ENCODE assay signal across 8 cellular contexts in genomic region chr7:75739796-75740672, GRCh38. TPM values are rescaled to one million over a fixed set of nuclear protein-coding genes. Genes with fewer than 3 reads are reported as not detected.
A peak's percentile ranks its signal among the peaks of the same experiment; 100 is the strongest.
DNase-seq lines count a peak whose midpoint lies in the region; ATAC-seq and TF ChIP-seq lines count a peak whose summit lies in the region.

No MANE protein-coding gene starts in this region.

- H3K9ac ChIP-seq in neuronal stem cell (ENCODE audit: low read depth, low read length, poor library complexity), result no peak overlapping the region

- no peak for TF ChIP-seq POLR2A in erythroblast (IDR thresholded peaks at IDR 0.05; ENCODE audit: low read length)

- H3K4ac ChIP-seq in neuronal stem cell (ENCODE audit: low read length), result no peak overlapping the region

- H3K4me3 ChIP-seq in right atrium auricular region (peak overlapping the region; percentile 77 to 99), PC-9 (peak overlapping the region; percentile 88), neuronal stem cell (ENCODE audit: low read length in 2 of 2) (peak overlapping the region; percentile 90 to 94)
- peak overlapping the region; percentile 99 for H3K4me3 ChIP-seq in effector memory CD4-positive, alpha-beta T cell (ENCODE audit: insufficient read depth, low read depth, low read length, poor library complexity, severe bottlenecking)

- POLR2A ChIA-PET in PC-9 (lab: Charles Lee; ENCODE audit: unreplicated experiment), result interaction anchor here (0.5 to 0.7 kb wide), 3 partner anchors 106 to 450 kb away, joined by 3 to 16 read pairs (median 4); no protein-coding TSS in a partner anchor

- intact Hi-C loops in Right ventricle myocardium superior (cut with DNase I), result no loop called here
- intact Hi-C loops in PC-9 (cut with micrococcal nuclease; ENCODE audit: unreplicated experiment), result loop anchor here (10.0 kb wide), 1 partner anchor 205 kb away; no protein-coding TSS in a partner anchor

- no peak overlapping the region for H3K14ac ChIP-seq in neuronal stem cell (ENCODE audit: low read length)

- H3F3A ChIP-seq in PC-9 (ENCODE audit: insufficient read depth, low read depth), result peaks cover 18% of the 10 kb centered on the region; the same call in 1 of the 2 replicates

- WGBS in neuronal stem cell (ENCODE audit: extremely low coverage in 2 of 2, insufficient read length in 2 of 2, insufficient replicate concordance in 1 of 2), 2 donors, result no CpG with 5 or more reads among the region's 26 CpGs

- H3K4me1 ChIP-seq in right atrium auricular region (peaks cover 0 to 23% of the 10 kb centered on the region in 2 donors), PC-9 (replicated peaks; ENCODE audit: insufficient read depth) (0 out of 2 replicates have a peak, but pooled peaks cover 3% of the 10 kb centered on the region), neuronal stem cell (ENCODE audit: control insufficient read depth in 2 of 2, insufficient read depth in 1 of 2, low read depth in 1 of 2, low read length in 2 of 2) (peaks cover 7 to 18% of the 10 kb centered on the region in 2 donors)
- peaks cover 10% of the 10 kb centered on the region for H3K4me1 ChIP-seq in effector memory CD4-positive, alpha-beta T cell (ENCODE audit: control insufficient read depth, insufficient read depth, low read length, poor library complexity, severe bottlenecking)

- no peaks in the 10 kb centered on the region for H4K20me1 ChIP-seq in PC-9 (ENCODE audit: insufficient read depth)

- no peak overlapping the region for H4K8ac ChIP-seq in neuronal stem cell (ENCODE audit: low read depth, low read length)

- H3K4me2 ChIP-seq in PC-9 (peak overlapping the region; percentile 88), neuronal stem cell (ENCODE audit: insufficient read depth, low read length, poor library complexity, severe bottlenecking) (peak overlapping the region; percentile 77)

- no peak for ATAC-seq in Right ventricle myocardium superior (ENCODE audit: poor library complexity)
- no peak for ATAC-seq in HG03025 (IDR thresholded peaks at IDR 0.05; ENCODE audit: low FRiP score, unreplicated experiment)

- no peak overlapping the region for H2BK12ac ChIP-seq in neuronal stem cell (ENCODE audit: low read length)

- no peak overlapping the region for H2BK120ac ChIP-seq in neuronal stem cell (ENCODE audit: low read depth, low read length)

- H3K9me2 ChIP-seq in PC-9 (ENCODE audit: insufficient read depth), result no peaks in the 10 kb centered on the region

- CTCF ChIA-PET in PC-9 (lab: Charles Lee), result interaction anchor here (0.6 to 0.7 kb wide), 4 partner anchors 8 to 259 kb away, joined by 3 to 4 read pairs (median 3); no protein-coding TSS in a partner anchor

- peak overlapping the region; percentile 90 for H2AFZ ChIP-seq in PC-9
- H2AFZ ChIP-seq in neuronal stem cell (ENCODE audit: low read length), result peak overlapping the region; percentile 99

- H2BK15ac ChIP-seq in neuronal stem cell (ENCODE audit: low read length), result no peak overlapping the region

- TF ChIP-seq CTCF in right atrium auricular region (IDR thresholded peaks at IDR 0.05), result no peak
- no peak for TF ChIP-seq CTCF in PC-9 (conservative IDR thresholded peaks at IDR 0.05)

- H3K27me3 ChIP-seq in right atrium auricular region, result no peaks in the 10 kb centered on the region
- H3K27me3 ChIP-seq in PC-9 (ENCODE audit: insufficient read depth, low read depth), result no peaks in the 10 kb centered on the region
- no peaks in the 10 kb centered on the region for H3K27me3 ChIP-seq in effector memory CD4-positive, alpha-beta T cell (replicated peaks; ENCODE audit: control insufficient read depth, insufficient read depth, low read length, poor library complexity, severe bottlenecking)
- peaks cover 0 to 9% (median 9%) of the 10 kb centered on the region in 3 experiments for H3K27me3 ChIP-seq in neuronal stem cell (ENCODE audit: control insufficient read depth in 3 of 3, insufficient read depth in 3 of 3, low read depth in 1 of 3, low read length in 3 of 3)

- peaks cover 1% of the 10 kb centered on the region for H3K79me1 ChIP-seq in neuronal stem cell (ENCODE audit: low read depth, low read length)

- H3K23ac ChIP-seq in neuronal stem cell (ENCODE audit: low read depth, low read length, poor library complexity), result no peak overlapping the region

- BruUV-seq in PC-9 (replicated peaks; lab: Mats Ljungman, UMichigan), result no TSS peak

- H2BK5ac ChIP-seq in neuronal stem cell (ENCODE audit: low read length), result no peak overlapping the region

- H3K9me3 ChIP-seq in right atrium auricular region (no peaks in the 10 kb centered on the region), PC-9 (ENCODE audit: insufficient read depth, low read depth) (no peaks in the 10 kb centered on the region), neuronal stem cell (replicated peaks in 1 of 2; ENCODE audit: control insufficient read depth in 2 of 2, insufficient read depth in 1 of 2, low read depth in 1 of 2, low read length in 2 of 2) (no peaks in the 10 kb centered on the region)
- no peaks in the 10 kb centered on the region for H3K9me3 ChIP-seq in effector memory CD4-positive, alpha-beta T cell (ENCODE audit: control insufficient read depth, low read length)

- H3K27ac ChIP-seq in right atrium auricular region (peak overlapping the region; percentile 89), PC-9 (no peak overlapping the region), neuronal stem cell (replicated peaks; ENCODE audit: low read length) (no peak overlapping the region)
- peak overlapping the region; percentile 84 for H3K27ac ChIP-seq in effector memory CD4-positive, alpha-beta T cell (ENCODE audit: insufficient read depth, low read length, poor library complexity, severe bottlenecking)

- no peak overlapping the region for H2AK5ac ChIP-seq in neuronal stem cell (ENCODE audit: low read depth, low read length)

- H3K36me3 ChIP-seq in right atrium auricular region, result no peaks in the 10 kb centered on the region
- H3K36me3 ChIP-seq in PC-9 (ENCODE audit: low read depth), result no peaks in the 10 kb centered on the region
- H3K36me3 ChIP-seq in effector memory CD4-positive, alpha-beta T cell (ENCODE audit: control insufficient read depth, insufficient read depth, low read length), result no peaks in the 10 kb centered on the region
- H3K36me3 ChIP-seq in neuronal stem cell (replicated peaks in 1 of 2; ENCODE audit: control insufficient read depth in 2 of 2, insufficient read depth in 2 of 2, low read length in 2 of 2), result no peaks in the 10 kb centered on the region

- no peak overlapping the region for H4K91ac ChIP-seq in neuronal stem cell (ENCODE audit: low read depth, low read length, poor library complexity)

- DNase-seq in right atrium auricular region (ENCODE audit: low spot score), result no peak
- DNase-seq in Right ventricle myocardium superior, result no peak
- no peak for DNase-seq in PC-9
- no peak for DNase-seq in effector memory CD4-positive, alpha-beta T cell
- DNase-seq in neuronal stem cell (ENCODE audit: low spot score), result peak; percentile 20
- no peak for DNase-seq in erythroblast (lab: John Stamatoyannopoulos, UW)
- no peak for DNase-seq in A172 (ENCODE audit: low spot score)

- H3K18ac ChIP-seq in neuronal stem cell (ENCODE audit: low read length), result peak overlapping the region; percentile 93

- no peaks in the 10 kb centered on the region for H3K79me2 ChIP-seq in PC-9 (ENCODE audit: low read depth)

RNA-seq across cellular contexts. Expression of gene HIP1, which starts 1.3 kb away (rescaled TPM):
- total RNA-seq in right atrium auricular region (10 to 100 TPM; 12.2 to 13.6 TPM), Right ventricle myocardium superior (15.6 TPM), PC-9 (2021) (32.0 and 35.8 TPM in 2 replicates)
- polyA plus RNA-seq in neuronal stem cell (2013, experiment 1 of 2), result 46.7 TPM
- 48.1 TPM for polyA plus RNA-seq in neuronal stem cell (2013, experiment 2 of 2)
- 25.8 and 29.3 TPM in 2 replicates for total RNA-seq in A172 (2014; rRNA removed; shearing (Covaris generic))

RNA-seq across cellular contexts. Expression of gene CCL26, which starts 32.0 kb away (rescaled TPM):
- total RNA-seq in right atrium auricular region, result 1 to 10 TPM in 1 of 2 donors, under 1 TPM in 1; 0.93 to 3.3 TPM
- total RNA-seq in Right ventricle myocardium superior, result not detected
- total RNA-seq in PC-9 (2021), result not detected in 2 replicates
- polyA plus RNA-seq in neuronal stem cell (2013, experiment 1 of 2), result not detected
- polyA plus RNA-seq in neuronal stem cell (2013, experiment 2 of 2), result not detected
- 1.7 and 6.7 TPM in 2 replicates for total RNA-seq in A172 (2014; rRNA removed; shearing (Covaris generic))

Comparison
In these comparisons a context has a peak if more than half of its experiments do, and no peak if none do; other contexts are left out.
1. H3K27ac ChIP-seq: peak in right atrium auricular region (2 of 2) and effector memory CD4-positive, alpha-beta T cell (single experiment); none in PC-9 (single experiment) and neuronal stem cell (single experiment).
2. Peak in every context shown above with its lines, with median percentiles within 50 percentile points of each other: H3K4me3 ChIP-seq.